ENCODE assay signal across 8 cellular contexts in the genomic region with DNA sequence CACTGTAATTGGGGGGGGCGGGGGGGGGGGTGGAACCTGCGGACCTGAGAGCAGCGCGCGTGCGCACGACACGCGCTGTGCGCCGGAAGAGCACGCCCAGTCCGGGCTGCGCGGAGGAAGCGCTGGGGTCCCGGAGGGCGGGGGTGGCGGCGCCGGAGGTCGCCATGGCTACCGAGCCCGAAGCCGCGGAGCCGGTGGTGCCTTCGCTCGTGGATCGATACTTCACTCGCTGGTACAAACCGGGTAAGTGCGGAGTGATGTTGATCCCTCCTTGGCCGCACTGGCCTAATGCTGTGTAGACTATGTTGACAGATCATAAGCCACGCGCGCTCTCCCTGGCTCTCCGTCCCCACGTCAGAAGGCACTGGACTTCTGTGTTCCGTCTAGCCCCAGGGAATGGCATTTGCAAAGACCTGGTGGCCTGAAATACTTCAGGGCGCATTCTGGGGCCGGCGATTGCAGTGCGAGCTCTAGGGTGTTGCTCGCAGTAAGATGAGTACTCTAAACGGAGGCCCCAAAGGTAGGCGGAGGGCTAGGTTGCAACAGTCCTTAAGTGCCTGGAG. TPM values are rescaled to one million over a fixed set of nuclear protein-coding genes. Genes with fewer than 3 reads are reported as not detected.
A peak's percentile ranks its signal among the peaks of the same experiment; 100 is the strongest.
DNase-seq lines count a peak whose midpoint lies in the region; ATAC-seq, FAIRE-seq and TF ChIP-seq lines count a peak whose summit lies in the region.

A gene with protein sequence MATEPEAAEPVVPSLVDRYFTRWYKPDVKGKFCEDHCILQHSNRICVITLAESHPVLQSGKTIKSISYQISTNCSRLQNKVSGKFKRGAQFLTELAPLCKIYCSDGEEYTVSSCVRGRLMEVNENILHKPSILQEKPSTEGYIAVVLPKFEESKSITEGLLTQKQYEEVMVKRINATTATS (plus strand): TSS at position 78 of the 563 bp plus-strand sequence. CDS start 87 bp downstream, at position 165.

- intact Hi-C loops in Caco-2 (cut with micrococcal nuclease; ENCODE audit: unreplicated experiment), result loop anchor here (5.0 kb wide), 2 partner anchors 47 to 82 kb away; no protein-coding TSS in a partner anchor

- H3K27me3 ChIP-seq in Caco-2 (replicated peaks; ENCODE audit: control insufficient read depth, insufficient read depth, low read length), result no peaks in the 10 kb centered on the region
- no peaks in the 10 kb centered on the region for H3K27me3 ChIP-seq in OCI-LY1 (ENCODE audit: insufficient read depth, low read length)
- H3K27me3 ChIP-seq in muscle layer of colon (ENCODE audit: control insufficient read depth in 1 of 2, insufficient read depth in 2 of 2, low read length in 2 of 2), result no peaks in the 10 kb centered on the region

- H3F3A ChIP-seq in OCI-LY1 (ENCODE audit: insufficient read depth, low read length), result no peaks in the 10 kb centered on the region

- no peaks in the 10 kb centered on the region for H3K9me3 ChIP-seq in Caco-2
- no peaks in the 10 kb centered on the region for H3K9me3 ChIP-seq in OCI-LY1 (ENCODE audit: low read length)
- H3K9me3 ChIP-seq in muscle layer of colon (ENCODE audit: low read length), result no peaks in the 10 kb centered on the region

- peak within 1 kb of the TSS; percentile 91 for H3K27ac Mint-ChIP-seq in Caco-2 (ENCODE audit: unreplicated experiment)
- H3K27ac Mint-ChIP-seq in activated T-cell treated with anti-CD3 and anti-CD28 coated beads, Interleukin-2, amount 50 U/mL, for 24 hours, result peak within 1 kb of the TSS; percentile 96

- POLR2A ChIA-PET in Caco-2 (lab: Charles Lee), result no interaction called here

- H2AFZ ChIP-seq in OCI-LY1 (ENCODE audit: low read length), result peak within 1 kb of the TSS; percentile 98

- CTCF ChIA-PET in Caco-2 (lab: Charles Lee), result interaction anchor here (1.1 kb wide), 1 partner anchor 45 kb away, joined by 3 read pairs; no protein-coding TSS in a partner anchor

- H3K4me1 ChIP-seq in Caco-2 (peaks cover 9% of the 10 kb centered on the region), OCI-LY1 (ENCODE audit: insufficient read depth, low read length, severe bottlenecking) (peaks cover 22% of the 10 kb centered on the region), muscle layer of colon (ENCODE audit: insufficient read depth, low read length) (peaks cover 20% of the 10 kb centered on the region)

- peaks cover 12% of the 10 kb centered on the region for H3K79me2 ChIP-seq in OCI-LY1 (ENCODE audit: insufficient read depth, low read length)

- H3K9ac ChIP-seq in OCI-LY1 (ENCODE audit: low read length) (peak within 1 kb of the TSS; percentile 93), muscle layer of colon (ENCODE audit: low read length) (peak within 1 kb of the TSS; percentile 94)

- ATAC-seq in GM21367 (IDR thresholded peaks at IDR 0.05; ENCODE audit: unreplicated experiment), result peak; percentile 82
- peak; percentile 87 for ATAC-seq in esophagus mucosa

- no peaks in the 10 kb centered on the region for H3K9me3 Mint-ChIP-seq in Caco-2 (ENCODE audit: unreplicated experiment)
- no peaks in the 10 kb centered on the region for H3K9me3 Mint-ChIP-seq in activated T-cell treated with anti-CD3 and anti-CD28 coated beads, Interleukin-2, amount 50 U/mL, for 24 hours

- peak within 1 kb of the TSS; percentile 93 for H3K4me3 Mint-ChIP-seq in Caco-2 (ENCODE audit: unreplicated experiment)
- H3K4me3 Mint-ChIP-seq in activated T-cell treated with anti-CD3 and anti-CD28 coated beads, Interleukin-2, amount 50 U/mL, for 24 hours, result peak within 1 kb of the TSS; percentile 97

- peak; percentile 81 for FAIRE-seq in HTR-8/SVneo (lab: Jason Lieb, UNC)

- no peaks in the 10 kb centered on the region for H3K9me2 ChIP-seq in OCI-LY1 (ENCODE audit: low read depth, low read length)

- no peak for TF ChIP-seq CTCF in Caco-2 (IDR thresholded peaks at IDR 0.05; ENCODE audit: insufficient read depth in 1 of 2, low read depth in 1 of 2, low read length in 1 of 2, severe bottlenecking in 1 of 2, unreplicated experiment in 1 of 2)
- TF ChIP-seq CTCF in OCI-LY1 (IDR thresholded peaks at IDR 0.05; ENCODE audit: low read length), result no peak

- peaks cover 38% of the 10 kb centered on the region for H3K36me3 Mint-ChIP-seq in Caco-2 (ENCODE audit: insufficient read depth, unreplicated experiment)
- H3K36me3 Mint-ChIP-seq in activated T-cell treated with anti-CD3 and anti-CD28 coated beads, Interleukin-2, amount 50 U/mL, for 24 hours (ENCODE audit: low read depth), result peaks cover 60% of the 10 kb centered on the region

- H3K4me3 ChIP-seq in Caco-2 (ENCODE audit: low read depth, low read length) (peak within 1 kb of the TSS; percentile 98), OCI-LY1 (ENCODE audit: low read depth, low read length, poor library complexity, severe bottlenecking) (peak within 1 kb of the TSS; percentile 100), muscle layer of colon (ENCODE audit: low read depth in 1 of 2, low read length in 2 of 2) (peak within 1 kb of the TSS; percentile 94 to 96)

- BruUV-seq in Caco-2 (replicated peaks; lab: Mats Ljungman, UMichigan), result no TSS peak

- H3K36me3 ChIP-seq in Caco-2 (ENCODE audit: control insufficient read depth, insufficient read depth, low read length), result no peaks in the 10 kb centered on the region; the same call in 1 of the 2 replicates
- peaks cover 10% of the 10 kb centered on the region; the same call in 1 of the 2 replicates for H3K36me3 ChIP-seq in OCI-LY1 (ENCODE audit: insufficient read depth, low read length)
- H3K36me3 ChIP-seq in muscle layer of colon (ENCODE audit: insufficient read depth, low read length), result peaks cover 6% of the 10 kb centered on the region

- H3K4me2 ChIP-seq in OCI-LY1 (ENCODE audit: low read length), result peak within 1 kb of the TSS; percentile 100

- no peaks in the 10 kb centered on the region for H3K27me3 Mint-ChIP-seq in Caco-2 (ENCODE audit: insufficient read depth, unreplicated experiment)
- H3K27me3 Mint-ChIP-seq in activated T-cell treated with anti-CD3 and anti-CD28 coated beads, Interleukin-2, amount 50 U/mL, for 24 hours, result no peaks in the 10 kb centered on the region

- H3K27ac ChIP-seq in OCI-LY1 (ENCODE audit: low read depth, low read length, poor library complexity, severe bottlenecking) (peak within 1 kb of the TSS; percentile 12), muscle layer of colon (ENCODE audit: low read depth, low read length) (peak within 1 kb of the TSS; percentile 96)

- H3K4me1 Mint-ChIP-seq in Caco-2 (ENCODE audit: low read depth, unreplicated experiment), result peaks cover 16% of the 10 kb centered on the region
- H3K4me1 Mint-ChIP-seq in activated T-cell treated with anti-CD3 and anti-CD28 coated beads, Interleukin-2, amount 50 U/mL, for 24 hours (ENCODE audit: low read depth), result peaks cover 35% of the 10 kb centered on the region

- H4K20me1 ChIP-seq in OCI-LY1 (ENCODE audit: insufficient read depth, low read length), result no peaks in the 10 kb centered on the region

- DNase-seq in Caco-2 (peak; percentile 66 to 79), HTR-8/SVneo (ENCODE audit: insufficient read length, low spot score) (peak; percentile 83)
- DNase-seq in activated T-cell treated with anti-CD3 and anti-CD28 coated beads, Interleukin-2, amount 50 U/mL, for 24 hours, result peak; percentile 84
- DNase-seq in stimulated activated CD8-positive, alpha-beta memory T cell treated with anti-CD3 and anti-CD28 coated beads, Interleukin-7, amount 100 ng/mL, for 1 hour (ENCODE audit: low read depth in 2 of 2), result peak; percentile 57 to 60

RNA-seq across cellular contexts. Expression of the gene that starts here (rescaled TPM):
- 16.9 and 20.5 TPM in 2 replicates for total RNA-seq in Caco-2 (2022)
- total RNA-seq in esophagus mucosa, result 15.0 TPM

Comparison
In these comparisons a context has a peak if more than half of its experiments do, and no peak if none do; other contexts are left out.
1. Peak in every context shown above with its lines: DNase-seq, ATAC-seq, H3K4me3 ChIP-seq and H3K27ac ChIP-seq.